In genomic region chr11:13378316-13378715, GRCh38 we compare ENCODE assay signal across 32 cellular contexts.
"Had no signal": no experiment of that assay in that cellular context is flagged by ENCODE, and none has a peak within 500 bp of the region (broad histone marks: within the 10 kb centered on the region; RNA-seq: fewer than 3 reads in every experiment).

No MANE protein-coding gene starts in this region.

- H3K4me3 ChIP-seq: body of pancreas, breast epithelium had no signal

- H3K27ac Mint-ChIP-seq: activated CD4-positive, alpha-beta memory T cell treated with anti-CD3 and anti-CD28 coated beads, Interleukin-2, amount 10 ng/mL, durations not matched to agents 7 days and 5 days; activated CD8-positive, alpha-beta memory T cell treated with anti-CD3 and anti-CD28 coated beads, Interleukin-2, amount 10 ng/mL, durations not matched to agents 7 days and 5 days had no signal

- ATAC-seq: activated CD8-positive, alpha-beta memory T cell treated with anti-CD3 and anti-CD28 coated beads, Interleukin-2, amount 10 ng/mL, durations not matched to agents 7 days and 5 days; body of pancreas; PC-3 had no signal

- H3K4me3 Mint-ChIP-seq: activated CD4-positive, alpha-beta memory T cell treated with anti-CD3 and anti-CD28 coated beads, Interleukin-2, amount 10 ng/mL, durations not matched to agents 7 days and 5 days; activated CD8-positive, alpha-beta memory T cell treated with anti-CD3 and anti-CD28 coated beads, Interleukin-2, amount 10 ng/mL, durations not matched to agents 7 days and 5 days; activated naive CD8-positive, alpha-beta T cell treated with anti-CD3 and anti-CD28 coated beads for 36 hours had no signal

- H3K27me3 Mint-ChIP-seq: activated CD4-positive, alpha-beta memory T cell treated with anti-CD3 and anti-CD28 coated beads, Interleukin-2, amount 10 ng/mL, durations not matched to agents 7 days and 5 days; activated CD8-positive, alpha-beta memory T cell treated with anti-CD3 and anti-CD28 coated beads, Interleukin-2, amount 10 ng/mL, durations not matched to agents 7 days and 5 days; activated naive CD8-positive, alpha-beta T cell treated with anti-CD3 and anti-CD28 coated beads for 36 hours had no signal

- H3K9me3 ChIP-seq: body of pancreas, breast epithelium had no signal

- DNase-seq: activated CD4-positive, alpha-beta memory T cell treated with anti-CD3 and anti-CD28 coated beads, Interleukin-2, amount 10 ng/mL, durations not matched to agents 7 days and 5 days; activated CD4-positive, alpha-beta T cell treated with anti-CD3 and anti-CD28 coated beads for 1 hour; activated CD4-positive, alpha-beta T cell treated with anti-CD3 and anti-CD28 coated beads for 48 hours; activated CD4-positive, CD25-positive, alpha-beta regulatory T cell; activated CD8-positive, alpha-beta memory T cell treated with anti-CD3 and anti-CD28 coated beads for 24 hours; activated CD8-positive, alpha-beta memory T cell treated with anti-CD3 and anti-CD28 coated beads, Interleukin-2, amount 10 ng/mL, durations not matched to agents 7 days and 5 days; activated CD8-positive, alpha-beta memory T cell treated with anti-CD3 and anti-CD28 coated beads, Interleukin-2, amount 50 U/mL, for 48 hours; activated effector memory CD4-positive, alpha-beta T cell treated with anti-CD3 and anti-CD28 coated beads, Interleukin-2, amount 50 U/mL, for 16 hours; activated naive CD4-positive, alpha-beta T cell; activated naive CD4-positive, alpha-beta T cell treated with anti-CD3 and anti-CD28 coated beads, Interleukin-2, amount 50 U/mL, for 16 hours; activated naive CD8-positive, alpha-beta T cell treated with anti-CD3 and anti-CD28 coated beads for 36 hours; activated T-cell treated with anti-CD3 and anti-CD28 coated beads, Interleukin-2, amount 50 U/mL, for 48 hours; amygdala; body of pancreas; NCI-H1092 treated with DMSO at 0.1 percent for 48 hours; NCI-H1417; NCI-H146; NCI-H187; NCI-H2081; NCI-H345; NCI-H510A; NCI-H526; NCI-H748 treated with DMSO at 0.1 percent for 48 hours; NK-92 treated with Interleukin-12 subunit alpha and Interleukin-12 subunit beta, amount 100 ng/mL, for 24 hours; PC-3; Right ventricle myocardium superior; SW 1271; T-helper 1 cell; T1000; WERI-Rb-1 had no signal

- H3K27me3 ChIP-seq: body of pancreas, breast epithelium had no signal

- H3K4me1 Mint-ChIP-seq: activated CD4-positive, alpha-beta memory T cell treated with anti-CD3 and anti-CD28 coated beads, Interleukin-2, amount 10 ng/mL, durations not matched to agents 7 days and 5 days; activated CD8-positive, alpha-beta memory T cell treated with anti-CD3 and anti-CD28 coated beads, Interleukin-2, amount 10 ng/mL, durations not matched to agents 7 days and 5 days; activated naive CD8-positive, alpha-beta T cell treated with anti-CD3 and anti-CD28 coated beads for 36 hours had no signal

- H3K9me3 Mint-ChIP-seq: activated CD4-positive, alpha-beta memory T cell treated with anti-CD3 and anti-CD28 coated beads, Interleukin-2, amount 10 ng/mL, durations not matched to agents 7 days and 5 days; activated naive CD8-positive, alpha-beta T cell treated with anti-CD3 and anti-CD28 coated beads for 36 hours had no signal

- H3K27ac ChIP-seq: body of pancreas, breast epithelium, KMS-11, WERI-Rb-1 had no signal

- H3K4me1 ChIP-seq: body of pancreas, breast epithelium had no signal
